9 cellular contexts compared by ENCODE assay signal in the genomic region with DNA sequence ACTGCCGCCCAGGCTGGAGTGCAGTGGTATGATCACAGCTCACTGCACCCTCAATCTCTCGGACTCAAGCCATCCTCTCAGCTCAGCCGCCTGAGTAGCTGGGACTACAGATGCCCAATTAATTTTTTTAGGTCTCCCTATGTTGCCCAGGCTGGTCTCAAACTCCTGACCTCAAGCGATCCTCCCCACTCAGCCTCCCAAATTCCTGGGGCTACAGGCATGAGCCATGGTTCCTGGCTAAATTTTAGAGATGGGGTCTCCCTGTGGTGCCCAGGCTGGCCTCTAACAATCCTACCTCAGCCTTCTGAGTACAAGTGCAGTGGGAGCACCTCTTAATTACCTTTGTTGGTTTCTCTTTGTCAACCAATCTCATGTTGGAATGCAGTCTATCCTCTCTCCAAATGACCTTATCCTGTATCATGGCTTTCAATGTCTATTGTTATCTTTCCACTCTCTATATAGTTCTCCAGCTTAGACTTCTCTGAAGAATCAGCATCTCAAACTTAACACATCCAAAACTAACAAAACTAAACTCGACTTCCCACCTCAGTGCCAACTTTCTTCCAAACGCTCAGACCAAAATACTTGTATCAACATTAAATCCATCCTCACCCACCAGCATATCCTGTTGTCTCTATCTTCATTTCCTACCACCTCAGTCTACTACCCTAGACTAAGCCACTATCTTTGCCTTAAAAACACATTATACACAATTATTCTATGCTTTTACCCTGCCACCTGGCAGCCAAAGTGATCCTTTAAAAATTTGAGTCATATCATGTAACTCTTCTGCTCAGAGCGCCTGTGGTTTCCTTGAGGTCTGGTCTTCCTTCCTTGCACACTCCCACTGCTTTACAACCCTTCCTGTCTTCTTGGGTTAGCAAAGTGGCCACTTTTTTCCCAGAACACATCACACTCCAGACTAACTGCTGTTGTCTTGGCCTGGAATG. TPM values are rescaled to one million over a fixed set of nuclear protein-coding genes. Genes with fewer than 3 reads are reported as not detected.
DNase-seq lines count a peak whose midpoint lies in the region; ATAC-seq and TF ChIP-seq lines count a peak whose summit lies in the region.
"Had no signal": no experiment of that assay in that cellular context is flagged by ENCODE, and none has a peak within 500 bp of the region (broad histone marks: within the 10 kb centered on the region; RNA-seq: fewer than 3 reads in every experiment).

No MANE protein-coding gene starts in this region.

- H3K4me1 ChIP-seq in thyroid gland, result peaks cover 24 to 48% of the 10 kb centered on the region in 2 donors

- peak overlapping the region; percentile 79 for H3K27ac Mint-ChIP-seq in activated naive CD4-positive, alpha-beta T cell treated with anti-CD3 and anti-CD28 coated beads for 36 hours
- peak overlapping the region; percentile 54 for H3K27ac Mint-ChIP-seq in endothelial cell (ENCODE audit: unreplicated experiment)

- CTCF ChIA-PET in activated naive CD4-positive, alpha-beta T cell treated with anti-CD3 and anti-CD28 coated beads for 36 hours (lab: Charles Lee), result no interaction called here

- H3K4me3 ChIP-seq in thyroid gland (replicated peaks in 1 of 3), result no peak overlapping the region
- H3K4me3 ChIP-seq: pancreas had no signal

- peaks cover 40 to 41% of the 10 kb centered on the region in 2 donors for H3K36me3 ChIP-seq in thyroid gland

- no peaks in the 10 kb centered on the region for H3K27me3 Mint-ChIP-seq in activated naive CD4-positive, alpha-beta T cell treated with anti-CD3 and anti-CD28 coated beads for 36 hours (ENCODE audit: low read depth)
- H3K27me3 Mint-ChIP-seq in endothelial cell (ENCODE audit: unreplicated experiment), result peaks cover 6% of the 10 kb centered on the region

- no peaks in the 10 kb centered on the region for H3K27me3 ChIP-seq in thyroid gland
- H3K27me3 ChIP-seq: pancreas had no signal

- ATAC-seq in GM19395 (IDR thresholded peaks at IDR 0.05; ENCODE audit: unreplicated experiment) (no peak), HG02870 (IDR thresholded peaks at IDR 0.05; ENCODE audit: unreplicated experiment) (no peak)

- 63 to 64% methylated on average over 7 of the region's 7 CpGs for WGBS in thyroid gland, 2 donors

- TF ChIP-seq POLR2A in thyroid gland (IDR thresholded peaks at IDR 0.05), result no peak

- peaks cover 38% of the 10 kb centered on the region for H3K36me3 Mint-ChIP-seq in activated naive CD4-positive, alpha-beta T cell treated with anti-CD3 and anti-CD28 coated beads for 36 hours (ENCODE audit: low read depth)
- peaks cover 42% of the 10 kb centered on the region for H3K36me3 Mint-ChIP-seq in endothelial cell (ENCODE audit: low read depth, unreplicated experiment)

- DNase-seq in activated naive CD4-positive, alpha-beta T cell treated with anti-CD3 and anti-CD28 coated beads for 36 hours, result peak; percentile 56
- DNase-seq in activated naive CD4-positive, alpha-beta T cell treated with anti-CD3 and anti-CD28 coated beads, Interleukin-2, amount 50 U/mL, for 16 hours, result no peak
- DNase-seq in UCSD-AML1 (lab: John Stamatoyannopoulos, UW; ENCODE audit: unreplicated experiment) (peak; percentile 53), endothelial cell (ENCODE audit: low spot score) (no peak), thyroid gland (peak; percentile 50 to 59), NCI-H2029 treated with DMSO at 0.1 percent for 48 hours (lab: John Stamatoyannopoulos, UW) (no peak)
- DNase-seq: pancreas had no signal

- intact Hi-C loops in activated naive CD4-positive, alpha-beta T cell treated with anti-CD3 and anti-CD28 coated beads for 36 hours (cut with micrococcal nuclease), result loop anchor here (1.0 to 10.0 kb wide), 3 partner anchors 7 to 831 kb away; partner anchors contain the start of gene TPT1
- intact Hi-C loops in thyroid gland (cut with DNase I), result no loop called here

- H3K9me3 Mint-ChIP-seq in activated naive CD4-positive, alpha-beta T cell treated with anti-CD3 and anti-CD28 coated beads for 36 hours, result no peaks in the 10 kb centered on the region
- no peaks in the 10 kb centered on the region for H3K9me3 Mint-ChIP-seq in endothelial cell (ENCODE audit: unreplicated experiment)

- H3K27ac ChIP-seq in thyroid gland, result peak overlapping the region in 1 of 3 donors; percentile 25
- H3K27ac ChIP-seq: pancreas had no signal

- H3K9me3 ChIP-seq in thyroid gland, result no peaks in the 10 kb centered on the region
- H3K9me3 ChIP-seq: pancreas had no signal

- no peak for TF ChIP-seq CTCF in endothelial cell (IDR thresholded peaks at IDR 0.05; ENCODE audit: unreplicated experiment)
- TF ChIP-seq CTCF in thyroid gland (IDR thresholded peaks at IDR 0.05), result no peak

- no peak overlapping the region for H3K4me3 Mint-ChIP-seq in activated naive CD4-positive, alpha-beta T cell treated with anti-CD3 and anti-CD28 coated beads for 36 hours
- H3K4me3 Mint-ChIP-seq in endothelial cell (ENCODE audit: unreplicated experiment), result peak overlapping the region; percentile 15

- peaks cover 93% of the 10 kb centered on the region for H3K4me1 Mint-ChIP-seq in activated naive CD4-positive, alpha-beta T cell treated with anti-CD3 and anti-CD28 coated beads for 36 hours (ENCODE audit: low read depth)
- peaks cover 81% of the 10 kb centered on the region for H3K4me1 Mint-ChIP-seq in endothelial cell (ENCODE audit: unreplicated experiment)

RNA-seq across cellular contexts. Expression of gene TPT1, which starts 6.7 kb away (rescaled TPM):
- total RNA-seq in activated naive CD4-positive, alpha-beta T cell treated with anti-CD3 and anti-CD28 coated beads for 36 hours, result 1,000 to 10,000 TPM; 3,331 to 3,631 TPM
- total RNA-seq in endothelial cell (ENCODE audit: unreplicated experiment) (7,126 TPM), thyroid gland (1,000 to 10,000 TPM; 2,350 to 4,169 (median 2,632) TPM)

Comparison
In these comparisons a context has a peak if more than half of its experiments do, and no peak if none do; other contexts are left out.
1. DNase-seq: peak in activated naive CD4-positive, alpha-beta T cell treated with anti-CD3 and anti-CD28 coated beads for 36 hours (single experiment), UCSD-AML1 (single experiment) and thyroid gland (2 of 2); none in activated naive CD4-positive, alpha-beta T cell treated with anti-CD3 and anti-CD28 coated beads, Interleukin-2, amount 50 U/mL, for 16 hours (single experiment), endothelial cell (single experiment) and NCI-H2029 treated with DMSO at 0.1 percent for 48 hours (single experiment).